In genomic region chr6:33433001-33433559, GRCh38 we compare ENCODE assay signal across 1 cellular context.
TF ChIP-seq lines count a peak whose summit lies in the region.

No MANE protein-coding gene starts in this region.

TF ChIP-seq in HEK293, 187 proteins besides CTCF, POLR2A, EP300 and RAD21 (continued from another document):
- TF ChIP-seq ZNF37A (tag by site-specific recombination; IDR thresholded peaks at IDR 0.05), result no peak
- TF ChIP-seq ZEB2 (tag by site-specific recombination; IDR thresholded peaks at IDR 0.05), result no peak
- TF ChIP-seq ZNF24 (tag by site-specific recombination; IDR thresholded peaks at IDR 0.05), result no peak
- TF ChIP-seq WT1 (tag by site-specific recombination; IDR thresholded peaks at IDR 0.05), result peak; percentile 41; the same call in 1 of the 2 replicates
- no peak for TF ChIP-seq ZNF670 (tag by site-specific recombination; IDR thresholded peaks at IDR 0.05; ENCODE audit: low read depth)
- no peak for TF ChIP-seq ZSCAN30 (tag by site-specific recombination; IDR thresholded peaks at IDR 0.05)
- peak; percentile 81 for TF ChIP-seq ZFHX2 (tag by site-specific recombination; conservative IDR thresholded peaks at IDR 0.05)
- peak; percentile 47; the same call in 1 of the 2 replicates for TF ChIP-seq GLIS2 (tag by site-specific recombination; IDR thresholded peaks at IDR 0.05)
- TF ChIP-seq ZFP37 (tag by site-specific recombination; IDR thresholded peaks at IDR 0.05), result no peak
- TF ChIP-seq RBAK (tag by site-specific recombination; IDR thresholded peaks at IDR 0.05), result no peak
- TF ChIP-seq PRDM1 (tag by site-specific recombination; IDR thresholded peaks at IDR 0.05), result peak; percentile 43; the same call in 1 of the 2 replicates
- no peak for TF ChIP-seq ZNF654 (tag by site-specific recombination; IDR thresholded peaks at IDR 0.05; ENCODE audit: low read depth)
- TF ChIP-seq ZNF335 (tag by site-specific recombination; conservative IDR thresholded peaks at IDR 0.05), result no peak
